In genomic region chrX:155026727-155027508, GRCh38 we compare ENCODE assay signal across 2 cellular contexts.
TF ChIP-seq lines count a peak whose summit lies in the region.

Gene FUNDC2, plus strand, starts transcription at chrX:155026844. Its CDS starts 95 bp downstream, at chrX:155026939.

TF ChIP-seq in IMR-90, 13 proteins besides CTCF, POLR2A, EP300 and RAD21:
- TF ChIP-seq RCOR1 (IDR thresholded peaks at IDR 0.05; ENCODE audit: insufficient replicate concordance, low read length) = no peak
- peak; percentile 84 for TF ChIP-seq USF2 (IDR thresholded peaks at IDR 0.05; ENCODE audit: low read depth, low read length)
- peak; percentile 30; the same call in 1 of the 2 replicates for TF ChIP-seq MXI1 (IDR thresholded peaks at IDR 0.05; ENCODE audit: borderline replicate concordance, low read depth, low read length)
- TF ChIP-seq BHLHE40 (IDR thresholded peaks at IDR 0.05; ENCODE audit: low read depth, low read length) = peak; percentile 59; the same call in 1 of the 2 replicates
- no peak for TF ChIP-seq CEBPB (IDR thresholded peaks at IDR 0.05; ENCODE audit: low read depth, low read length)
- peak; percentile 64; the same call in 1 of the 2 replicates for TF ChIP-seq MAZ (IDR thresholded peaks at IDR 0.05; ENCODE audit: borderline replicate concordance, low read depth, low read length)
- no peak for TF ChIP-seq SMC3 (IDR thresholded peaks at IDR 0.05; ENCODE audit: low read depth, low read length)

TF ChIP-seq in endothelial cell of umbilical vein, 7 proteins besides CTCF, POLR2A, EP300 and RAD21:
- no peak for TF ChIP-seq EZH2 (IDR thresholded peaks at IDR 0.05; ENCODE audit: borderline replicate concordance, low read depth, low read length, severe bottlenecking)
- peak; percentile 61 for TF ChIP-seq POLR2AphosphoS5 (IDR thresholded peaks at IDR 0.05; ENCODE audit: insufficient read depth, low read depth, low read length)
- TF ChIP-seq MYC (IDR thresholded peaks at IDR 0.05; ENCODE audit: low read depth, low read length) = no peak
- TF ChIP-seq MAX (IDR thresholded peaks at IDR 0.05; ENCODE audit: insufficient read depth, insufficient read length) = peak; percentile 67
- no peak for TF ChIP-seq JUN (IDR thresholded peaks at IDR 0.05; ENCODE audit: borderline replicate concordance, insufficient read depth, insufficient read length, low read depth)
- TF ChIP-seq GATA2 (IDR thresholded peaks at IDR 0.05; ENCODE audit: insufficient read depth, insufficient read length, low read depth, low read length) = no peak
- TF ChIP-seq FOS (IDR thresholded peaks at IDR 0.05; ENCODE audit: borderline replicate concordance, insufficient read depth, low read length) = no peak
